16 cellular contexts compared by ENCODE assay signal in the genomic region with DNA sequence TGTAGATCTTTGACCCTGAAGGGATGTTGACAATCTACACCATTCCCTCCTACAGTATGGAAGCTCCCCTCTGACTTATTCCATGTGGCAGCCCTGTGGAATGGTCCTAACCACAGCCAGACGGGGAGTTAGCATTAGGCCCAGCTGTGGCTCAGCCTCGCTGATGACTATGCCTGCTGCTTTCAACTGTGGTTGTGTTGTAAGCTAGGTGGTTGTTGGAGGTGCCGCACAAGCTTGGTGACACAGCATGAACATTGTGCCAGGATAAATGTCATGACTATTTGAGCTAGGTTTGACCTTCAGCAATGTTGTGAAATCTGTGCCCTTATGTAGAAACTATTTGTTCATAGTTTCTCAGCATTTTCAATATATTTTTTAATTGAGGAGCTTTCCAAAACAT. TPM values are rescaled to one million over a fixed set of nuclear protein-coding genes. Genes with fewer than 3 reads are reported as not detected.
DNase-seq lines count a peak whose midpoint lies in the region; ATAC-seq and TF ChIP-seq lines count a peak whose summit lies in the region.
"Had no signal": no experiment of that assay in that cellular context is flagged by ENCODE, and none has a peak within 500 bp of the region (broad histone marks: within the 10 kb centered on the region; RNA-seq: fewer than 3 reads in every experiment).

No MANE protein-coding gene starts in this region.

- intact Hi-C loops in Right ventricle myocardium inferior (cut with DNase I): no loop called here
- intact Hi-C loops in left ventricle myocardium inferior (cut with micrococcal nuclease): no loop called here

- no peaks in the 10 kb centered on the region for H3K27me3 ChIP-seq in left ventricle myocardium inferior (ENCODE audit: low read depth)
- H3K27me3 ChIP-seq in brain microvascular endothelial cell (replicated peaks): no peaks in the 10 kb centered on the region
- H3K27me3 ChIP-seq: sigmoid colon, transverse colon had no signal

- peaks cover 43% of the 10 kb centered on the region for H3K4me1 ChIP-seq in left ventricle myocardium inferior
- H3K4me1 ChIP-seq: transverse colon had no signal

- H3K4me3 ChIP-seq in left ventricle myocardium inferior (no peak overlapping the region), brain microvascular endothelial cell (ENCODE audit: low read depth, low read length) (no peak overlapping the region)
- H3K4me3 ChIP-seq: sigmoid colon, transverse colon had no signal

- DNase-seq in Right ventricle myocardium inferior (ENCODE audit: missing footprints) (no peak), left ventricle myocardium inferior (no peak), amniotic stem cell (lab: John Stamatoyannopoulos, UW) (peak; percentile 68), islet precursor cell (peak; percentile 63), Ammon's horn (ENCODE audit: low spot score) (no peak), brain microvascular endothelial cell (no peak), HEK293T (ENCODE audit: extremely low spot score) (no peak), DMS53 treated with DMSO at 0.1 percent for 48 hours (lab: John Stamatoyannopoulos, UW; ENCODE audit: unreplicated experiment) (no peak)
- DNase-seq: activated T-cell treated with anti-CD3 and anti-CD28 coated beads, Interleukin-2, amount 50 U/mL, for 1 hour; naive thymus-derived CD8-positive, alpha-beta T cell; NCI-H446 treated with DMSO at 0.1 percent for 48 hours; SHP77 treated with DMSO at 0.1 percent for 48 hours; sigmoid colon; transverse colon had no signal

- POLR2A ChIA-PET in HEK293T (lab: Yijun Ruan, JAX): no interaction called here

- ATAC-seq in Right ventricle myocardium inferior: peak; percentile 50

- no peak overlapping the region for H3K27ac ChIP-seq in left ventricle myocardium inferior (replicated peaks)
- H3K27ac ChIP-seq in brain microvascular endothelial cell: no peak overlapping the region
- H3K27ac ChIP-seq: sigmoid colon, transverse colon had no signal

- TF ChIP-seq CTCF in left ventricle myocardium inferior (IDR thresholded peaks at IDR 0.05; ENCODE audit: borderline replicate concordance) (no peak), brain microvascular endothelial cell (IDR thresholded peaks at IDR 0.05; ENCODE audit: low read depth, low read length, missing control alignments) (no peak)

- in situ Hi-C loops in brain microvascular endothelial cell (cut with HindIII; ENCODE audit: low pct_ligation_motif_present, low sequenced_read_pairs): no loop called here

- H3K36me3 ChIP-seq in left ventricle myocardium inferior (no peaks in the 10 kb centered on the region), brain microvascular endothelial cell (replicated peaks) (no peaks in the 10 kb centered on the region)
- H3K36me3 ChIP-seq: transverse colon had no signal

- H3K9me3 ChIP-seq in left ventricle myocardium inferior (replicated peaks): no peaks in the 10 kb centered on the region
- H3K9me3 ChIP-seq: sigmoid colon, transverse colon had no signal

- CTCF ChIA-PET in HEK293T (lab: Yijun Ruan, JAX): no interaction called here

TF ChIP-seq in HEK293T, 16 proteins besides CTCF, POLR2A, EP300 and RAD21:
- TF ChIP-seq LEF1 (IDR thresholded peaks at IDR 0.05; ENCODE audit: borderline replicate concordance): no peak

RNA-seq across cellular contexts. Expression of a gene that starts 40.6 kb away (rescaled TPM):
- 75.2 TPM for total RNA-seq in Right ventricle myocardium inferior
- 98.7 TPM for total RNA-seq in left ventricle myocardium inferior
- total RNA-seq: B cell, G401 had no signal

Comparison
In these comparisons a context has a peak if more than half of its experiments do, and no peak if none do; other contexts are left out.
1. DNase-seq: peak in amniotic stem cell (single experiment) and islet precursor cell (single experiment); none in Right ventricle myocardium inferior (single experiment), left ventricle myocardium inferior (single experiment), Ammon's horn (single experiment), brain microvascular endothelial cell (single experiment), HEK293T (single experiment) and DMS53 treated with DMSO at 0.1 percent for 48 hours (single experiment).